In genomic region chr2:12044857-12045256, GRCh38 we compare ENCODE assay signal across 9 cellular contexts.
DNase-seq lines count a peak whose midpoint lies in the region; ATAC-seq and TF ChIP-seq lines count a peak whose summit lies in the region.
"Had no signal": no experiment of that assay in that cellular context is flagged by ENCODE, and none has a peak within 500 bp of the region (broad histone marks: within the 10 kb centered on the region; RNA-seq: fewer than 3 reads in every experiment).

No MANE protein-coding gene starts in this region.

- H3K9me3 ChIP-seq in spleen: peaks cover 0 to 14% (median 3%) of the 10 kb centered on the region in 8 donors
- H3K9me3 ChIP-seq: gastrocnemius medialis had no signal

- peak overlapping the region in 6 of 8 donors; percentile 23 to 78 (median 43) for H3K27ac ChIP-seq in spleen
- H3K27ac ChIP-seq: gastrocnemius medialis had no signal

- peaks cover 18 to 81% (median 47%) of the 10 kb centered on the region in 6 donors for H3K4me1 ChIP-seq in spleen
- H3K4me1 ChIP-seq: gastrocnemius medialis had no signal

- DNase-seq in activated naive CD4-positive, alpha-beta T cell treated with Interleukin-2 at 50 U/mL for 16 hours: peak; percentile 8
- DNase-seq in activated naive CD4-positive, alpha-beta T cell treated with anti-CD3 and anti-CD28 coated beads, Interleukin-2, amount 50 U/mL, for 16 hours: no peak
- peak; percentile 84 for DNase-seq in NAMALWA (ENCODE audit: low spot score)
- peak; percentile 89 for DNase-seq in spleen
- DNase-seq in T-helper 9 cell: no peak
- no peak for DNase-seq in NCI-H1048 (lab: John Stamatoyannopoulos, UW)
- DNase-seq in HT-29 (ENCODE audit: low spot score): no peak
- DNase-seq: gastrocnemius medialis had no signal

- no peaks in the 10 kb centered on the region for H3K27me3 ChIP-seq in spleen (replicated peaks in 1 of 7)
- H3K27me3 ChIP-seq: gastrocnemius medialis had no signal

- peak; percentile 52 for ATAC-seq in HG02588 (IDR thresholded peaks at IDR 0.05; ENCODE audit: unreplicated experiment)
- ATAC-seq: gastrocnemius medialis had no signal

- H3K36me3 ChIP-seq in spleen: no peaks in the 10 kb centered on the region
- H3K36me3 ChIP-seq: gastrocnemius medialis had no signal

- WGBS in spleen, 5 donors: 36 to 46% (median 39%) methylated on average over 8 of the region's 8 CpGs

- TF ChIP-seq POLR2A in spleen (IDR thresholded peaks at IDR 0.05): no peak

- TF ChIP-seq CTCF in spleen (IDR thresholded peaks at IDR 0.05 in 8 of 11, conservative IDR thresholded peaks at IDR 0.05 in 3 of 11): peak in 6 of 11 experiments; percentile 6 to 40 (median 28)

- intact Hi-C loops in spleen (cut with DNase I; ENCODE audit: low total_unique reads): no loop called here

- H3K4me3 ChIP-seq in spleen: peak overlapping the region in 1 of 8 donors; percentile 30
- H3K4me3 ChIP-seq: gastrocnemius medialis had no signal

Comparison
In these comparisons a context has a peak if more than half of its experiments do, and no peak if none do; other contexts are left out.
1. DNase-seq: peak in activated naive CD4-positive, alpha-beta T cell treated with Interleukin-2 at 50 U/mL for 16 hours (single experiment), NAMALWA (single experiment) and spleen (single experiment); none in activated naive CD4-positive, alpha-beta T cell treated with anti-CD3 and anti-CD28 coated beads, Interleukin-2, amount 50 U/mL, for 16 hours (single experiment), T-helper 9 cell (single experiment), NCI-H1048 (single experiment) and HT-29 (single experiment).